In the genomic region with DNA sequence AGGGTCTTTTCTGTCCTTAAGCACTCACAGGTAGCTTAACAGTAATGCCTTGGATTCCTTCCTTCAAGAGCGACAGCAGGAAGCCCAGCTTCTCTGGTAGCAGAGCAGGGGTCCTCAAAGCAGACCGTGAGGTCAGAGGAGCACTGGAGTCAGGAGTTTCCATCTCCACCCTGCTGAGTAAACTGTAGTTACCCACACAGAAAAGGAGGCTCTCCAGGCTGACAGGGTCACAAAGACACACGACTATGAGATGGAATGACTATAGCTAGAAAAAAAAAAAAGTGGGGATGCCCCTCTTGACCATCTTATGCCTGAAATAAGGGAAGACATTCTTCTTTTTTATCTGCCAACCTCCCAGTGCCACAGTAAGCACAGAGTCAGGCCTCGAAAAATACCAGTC, we compare ENCODE assay signal across 17 cellular contexts.
A peak's percentile ranks its signal among the peaks of the same experiment; 100 is the strongest.
DNase-seq lines count a peak whose midpoint lies in the region; ATAC-seq and TF ChIP-seq lines count a peak whose summit lies in the region.
"Had no signal": no experiment of that assay in that cellular context is flagged by ENCODE, and none has a peak within 500 bp of the region (broad histone marks: within the 10 kb centered on the region; RNA-seq: fewer than 3 reads in every experiment).

No MANE protein-coding gene starts in this region.

- H3K18ac ChIP-seq in H9 (ENCODE audit: insufficient read length, low read depth, low read length): no peak overlapping the region

- DNase-seq in natural killer cell treated with Interleukin-12 subunit alpha and Interleukin-12 subunit beta and Interleukin-15 and Interleukin-18, amount 100 ng/mL, for 72 hours (ENCODE audit: low spot score): no peak
- DNase-seq in natural killer cell (no peak), H9 (no peak), NCI-H345 (lab: John Stamatoyannopoulos, UW) (no peak)
- DNase-seq in activated T-helper 2 cell treated with anti-CD3 and anti-CD28 coated beads, Interferon-gamma antibody, Interleukin-2, Interleukin-4, amounts not matched to agents 10 μg/mL and 5 μg/mL and 100 μg/mL, durations not matched to agents 14 hours and 24 hours and 36 hours (ENCODE audit: low spot score): no peak
- DNase-seq in effector memory CD4-positive, alpha-beta T cell: no peak
- DNase-seq: ACHN; CD8-positive, alpha-beta memory T cell; DMS79 treated with DMSO at 0.1 percent for 48 hours; GM23248; NCI-H187 treated with DMSO at 0.1 percent for 48 hours; NCI-H526 treated with DMSO at 0.1 percent for 48 hours; SHP77 had no signal

- no peak overlapping the region for H3K4ac ChIP-seq in H9 (ENCODE audit: low read depth, low read length)

- H3K4me1 Mint-ChIP-seq in natural killer cell treated with Interleukin-12 subunit alpha and Interleukin-12 subunit beta and Interleukin-15 and Interleukin-18, amount 100 ng/mL, for 72 hours (ENCODE audit: low read depth in 2 of 2): peaks cover 9 to 28% of the 10 kb centered on the region in 2 donors
- H3K4me1 Mint-ChIP-seq in natural killer cell (peaks cover 5% of the 10 kb centered on the region in 2 donors), H9 (peaks cover 29 to 30% of the 10 kb centered on the region in 2 experiments)
- peaks cover 25% of the 10 kb centered on the region for H3K4me1 Mint-ChIP-seq in activated T-helper 2 cell treated with anti-CD3 and anti-CD28 coated beads, Interferon-gamma antibody, Interleukin-2, Interleukin-4, amounts not matched to agents 10 μg/mL and 5 μg/mL and 100 μg/mL, durations not matched to agents 14 hours and 24 hours and 36 hours (ENCODE audit: low read depth)
- peaks cover 35% of the 10 kb centered on the region for H3K4me1 Mint-ChIP-seq in stimulated activated naive CD8-positive, alpha-beta T cell treated with anti-CD3 and anti-CD28 coated beads, Interleukin-15, Interleukin-2, amounts not matched to agents 100 ng/mL and 50 ng/mL, for 24 hours (ENCODE audit: low read depth)

- H3K9ac ChIP-seq in H9 (ENCODE audit: extremely low read depth, insufficient read length, low read length): no peak overlapping the region
- H3K9ac ChIP-seq: GM23248 had no signal

- H2AFZ ChIP-seq in H9 (ENCODE audit: low read length): no peak overlapping the region
- H2AFZ ChIP-seq: GM23248 had no signal

- no peak overlapping the region for H3K14ac ChIP-seq in H9 (ENCODE audit: insufficient read depth, low read length)

- H3K9me3 ChIP-seq in H9 (ENCODE audit: control insufficient read depth, low read depth, low read length): no peaks in the 10 kb centered on the region
- H3K9me3 ChIP-seq in effector memory CD4-positive, alpha-beta T cell (ENCODE audit: control insufficient read depth, low read length): no peaks in the 10 kb centered on the region

- H2BK5ac ChIP-seq in H9 (ENCODE audit: insufficient read length, low read length): no peak overlapping the region

- H3K79me2 ChIP-seq in H9 (ENCODE audit: insufficient read depth, low read length): no peaks in the 10 kb centered on the region

- H3K56ac ChIP-seq in H9 (ENCODE audit: insufficient read length, low read depth, low read length): no peak overlapping the region

- H2BK12ac ChIP-seq in H9 (ENCODE audit: insufficient read length, low read depth, low read length): no peak overlapping the region

- H3K36me3 ChIP-seq in effector memory CD4-positive, alpha-beta T cell (ENCODE audit: control insufficient read depth, insufficient read depth, low read length): no peaks in the 10 kb centered on the region

- peaks cover 5% of the 10 kb centered on the region for H3K36me3 Mint-ChIP-seq in natural killer cell treated with Interleukin-12 subunit alpha and Interleukin-12 subunit beta and Interleukin-15 and Interleukin-18, amount 100 ng/mL, for 72 hours
- H3K36me3 Mint-ChIP-seq in natural killer cell (no peaks in the 10 kb centered on the region), H9 (ENCODE audit: insufficient read depth in 1 of 3, low read depth in 3 of 3) (no peaks in the 10 kb centered on the region)
- H3K36me3 Mint-ChIP-seq in activated T-helper 2 cell treated with anti-CD3 and anti-CD28 coated beads, Interferon-gamma antibody, Interleukin-2, Interleukin-4, amounts not matched to agents 10 μg/mL and 5 μg/mL and 100 μg/mL, durations not matched to agents 14 hours and 24 hours and 36 hours (ENCODE audit: low read depth): no peaks in the 10 kb centered on the region
- no peaks in the 10 kb centered on the region for H3K36me3 Mint-ChIP-seq in stimulated activated naive CD8-positive, alpha-beta T cell treated with anti-CD3 and anti-CD28 coated beads, Interleukin-15, Interleukin-2, amounts not matched to agents 100 ng/mL and 50 ng/mL, for 24 hours (ENCODE audit: low read depth)

- intact Hi-C loops in natural killer cell (cut with micrococcal nuclease): no loop called here
- intact Hi-C loops in activated T-helper 2 cell treated with anti-CD3 and anti-CD28 coated beads, Interferon-gamma antibody, Interleukin-2, Interleukin-4, amounts not matched to agents 10 μg/mL and 5 μg/mL and 100 μg/mL, durations not matched to agents 14 hours and 24 hours and 36 hours (cut with micrococcal nuclease): loop anchor here (5.0 to 10.0 kb wide), 2 partner anchors 56 to 188 kb away; no protein-coding TSS in a partner anchor

- no peak overlapping the region for H4K5ac ChIP-seq in H9 (ENCODE audit: insufficient read length, low read depth, low read length)

- H3K4me1 ChIP-seq in H9 (ENCODE audit: insufficient read depth, low read length): peaks cover 2% of the 10 kb centered on the region; the same call in 1 of the 2 replicates
- peaks cover 15% of the 10 kb centered on the region for H3K4me1 ChIP-seq in effector memory CD4-positive, alpha-beta T cell (ENCODE audit: control insufficient read depth, insufficient read depth, low read length, poor library complexity, severe bottlenecking)

- H3K27me3 ChIP-seq in H9 (ENCODE audit: insufficient read depth, low read length): no peaks in the 10 kb centered on the region
- no peaks in the 10 kb centered on the region for H3K27me3 ChIP-seq in effector memory CD4-positive, alpha-beta T cell (replicated peaks; ENCODE audit: control insufficient read depth, insufficient read depth, low read length, poor library complexity, severe bottlenecking)

- no peak overlapping the region for H2BK120ac ChIP-seq in H9 (ENCODE audit: low read depth, low read length, poor library complexity, severe bottlenecking)

- no peaks in the 10 kb centered on the region for H4K20me1 ChIP-seq in H9 (ENCODE audit: control insufficient read depth, insufficient read depth, insufficient read length)

- H3T11ph ChIP-seq in H9 (ENCODE audit: low read length): no peak overlapping the region

- peak overlapping the region; percentile 60 for H2AK5ac ChIP-seq in H9 (ENCODE audit: insufficient read length, low read length)

- H3K4me3 Mint-ChIP-seq in natural killer cell treated with Interleukin-12 subunit alpha and Interleukin-12 subunit beta and Interleukin-15 and Interleukin-18, amount 100 ng/mL, for 72 hours: no peak overlapping the region
- H3K4me3 Mint-ChIP-seq in natural killer cell: no peak overlapping the region
- H3K4me3 Mint-ChIP-seq in H9: no peak overlapping the region
- no peak overlapping the region for H3K4me3 Mint-ChIP-seq in activated T-helper 2 cell treated with anti-CD3 and anti-CD28 coated beads, Interferon-gamma antibody, Interleukin-2, Interleukin-4, amounts not matched to agents 10 μg/mL and 5 μg/mL and 100 μg/mL, durations not matched to agents 14 hours and 24 hours and 36 hours (ENCODE audit: low read depth)
- no peak overlapping the region for H3K4me3 Mint-ChIP-seq in stimulated activated naive CD8-positive, alpha-beta T cell treated with anti-CD3 and anti-CD28 coated beads, Interleukin-15, Interleukin-2, amounts not matched to agents 100 ng/mL and 50 ng/mL, for 24 hours

- no peak overlapping the region for H4K91ac ChIP-seq in H9 (ENCODE audit: insufficient read length, low read depth, low read length)

- H3K9me3 Mint-ChIP-seq in natural killer cell treated with Interleukin-12 subunit alpha and Interleukin-12 subunit beta and Interleukin-15 and Interleukin-18, amount 100 ng/mL, for 72 hours: no peaks in the 10 kb centered on the region
- no peaks in the 10 kb centered on the region for H3K9me3 Mint-ChIP-seq in natural killer cell
- no peaks in the 10 kb centered on the region for H3K9me3 Mint-ChIP-seq in H9
- peaks cover 3% of the 10 kb centered on the region for H3K9me3 Mint-ChIP-seq in activated T-helper 2 cell treated with anti-CD3 and anti-CD28 coated beads, Interferon-gamma antibody, Interleukin-2, Interleukin-4, amounts not matched to agents 10 μg/mL and 5 μg/mL and 100 μg/mL, durations not matched to agents 14 hours and 24 hours and 36 hours
- no peaks in the 10 kb centered on the region for H3K9me3 Mint-ChIP-seq in stimulated activated naive CD8-positive, alpha-beta T cell treated with anti-CD3 and anti-CD28 coated beads, Interleukin-15, Interleukin-2, amounts not matched to agents 100 ng/mL and 50 ng/mL, for 24 hours
- H3K9me3 Mint-ChIP-seq: CD8-positive, alpha-beta memory T cell had no signal

- no peaks in the 10 kb centered on the region for H3K79me1 ChIP-seq in H9 (ENCODE audit: insufficient read depth, low read depth, low read length, poor library complexity, severe bottlenecking)

- WGBS in H9 (ENCODE audit: extremely low coverage, insufficient read length, low lambda C conversion rate): no CpG with 5 or more reads among the region's 4 CpGs

- H3K27me3 Mint-ChIP-seq in natural killer cell treated with Interleukin-12 subunit alpha and Interleukin-12 subunit beta and Interleukin-15 and Interleukin-18, amount 100 ng/mL, for 72 hours: peaks cover 0 to 10% of the 10 kb centered on the region in 2 donors
- H3K27me3 Mint-ChIP-seq in natural killer cell (ENCODE audit: low read depth in 2 of 2): peaks cover 0 to 3% of the 10 kb centered on the region in 2 donors
- H3K27me3 Mint-ChIP-seq in H9 (ENCODE audit: low read depth): no peaks in the 10 kb centered on the region
- no peaks in the 10 kb centered on the region for H3K27me3 Mint-ChIP-seq in activated T-helper 2 cell treated with anti-CD3 and anti-CD28 coated beads, Interferon-gamma antibody, Interleukin-2, Interleukin-4, amounts not matched to agents 10 μg/mL and 5 μg/mL and 100 μg/mL, durations not matched to agents 14 hours and 24 hours and 36 hours (ENCODE audit: low read depth)
- no peaks in the 10 kb centered on the region for H3K27me3 Mint-ChIP-seq in stimulated activated naive CD8-positive, alpha-beta T cell treated with anti-CD3 and anti-CD28 coated beads, Interleukin-15, Interleukin-2, amounts not matched to agents 100 ng/mL and 50 ng/mL, for 24 hours
- H3K27me3 Mint-ChIP-seq: IgD-negative memory B cell had no signal

- no peak overlapping the region for H2BK15ac ChIP-seq in H9 (ENCODE audit: low read depth, low read length)

- H3K4me2 ChIP-seq in H9 (ENCODE audit: insufficient read depth, insufficient read length, low read length): no peak overlapping the region

- TF ChIP-seq CTCF in natural killer cell (IDR thresholded peaks at IDR 0.05) (no peak), H9 (conservative IDR thresholded peaks at IDR 0.05) (no peak)

- no peak for ATAC-seq in natural killer cell treated with Interleukin-12 subunit alpha and Interleukin-12 subunit beta and Interleukin-15 and Interleukin-18, amount 100 ng/mL, for 72 hours
- no peak for ATAC-seq in natural killer cell
- ATAC-seq: GM12878 had no signal

- H2BK20ac ChIP-seq in H9 (ENCODE audit: low read depth, low read length, poor library complexity, severe bottlenecking): no peak overlapping the region

- H3K23me2 ChIP-seq in H9 (ENCODE audit: insufficient read length, low read depth, low read length, poor library complexity, severe bottlenecking): no peaks in the 10 kb centered on the region

- H3K23ac ChIP-seq in H9 (ENCODE audit: insufficient read length, low read depth, low read length): no peak overlapping the region

- H3K27ac ChIP-seq in H9 (ENCODE audit: insufficient read length, low read depth, low read length): no peak overlapping the region
- H3K27ac ChIP-seq in effector memory CD4-positive, alpha-beta T cell (ENCODE audit: insufficient read depth, low read length, poor library complexity, severe bottlenecking): no peak overlapping the region
- H3K27ac ChIP-seq: GM23248, HL-60 had no signal

- H3K27ac Mint-ChIP-seq in natural killer cell treated with Interleukin-12 subunit alpha and Interleukin-12 subunit beta and Interleukin-15 and Interleukin-18, amount 100 ng/mL, for 72 hours: peak overlapping the region; percentile 2 to 19
- H3K27ac Mint-ChIP-seq in natural killer cell (no peak overlapping the region), H9 (no peak overlapping the region)
- peak overlapping the region; percentile 34 for H3K27ac Mint-ChIP-seq in activated T-helper 2 cell treated with anti-CD3 and anti-CD28 coated beads, Interferon-gamma antibody, Interleukin-2, Interleukin-4, amounts not matched to agents 10 μg/mL and 5 μg/mL and 100 μg/mL, durations not matched to agents 14 hours and 24 hours and 36 hours
- H3K27ac Mint-ChIP-seq in stimulated activated naive CD8-positive, alpha-beta T cell treated with anti-CD3 and anti-CD28 coated beads, Interleukin-15, Interleukin-2, amounts not matched to agents 100 ng/mL and 50 ng/mL, for 24 hours: peak overlapping the region; percentile 77

- H4K8ac ChIP-seq in H9 (replicated peaks; ENCODE audit: insufficient read length, low read depth, low read length): no peak overlapping the region

- H3K4me3 ChIP-seq in effector memory CD4-positive, alpha-beta T cell (ENCODE audit: insufficient read depth, low read depth, low read length, poor library complexity, severe bottlenecking): no peak overlapping the region
- H3K4me3 ChIP-seq: GM12878, GM23248 had no signal

Comparison
In these comparisons a context has a peak if more than half of its experiments do, and no peak if none do; other contexts are left out.
1. H3K27ac Mint-ChIP-seq: peak in natural killer cell treated with Interleukin-12 subunit alpha and Interleukin-12 subunit beta and Interleukin-15 and Interleukin-18, amount 100 ng/mL, for 72 hours (2 of 2), activated T-helper 2 cell treated with anti-CD3 and anti-CD28 coated beads, Interferon-gamma antibody, Interleukin-2, Interleukin-4, amounts not matched to agents 10 μg/mL and 5 μg/mL and 100 μg/mL, durations not matched to agents 14 hours and 24 hours and 36 hours (single experiment) and stimulated activated naive CD8-positive, alpha-beta T cell treated with anti-CD3 and anti-CD28 coated beads, Interleukin-15, Interleukin-2, amounts not matched to agents 100 ng/mL and 50 ng/mL, for 24 hours (single experiment); none in natural killer cell (0 of 2) and H9 (0 of 3).